ENCODE assay signal across 9 cellular contexts in genomic region chr22:17772249-17772962, GRCh38. TPM values are rescaled to one million over a fixed set of nuclear protein-coding genes. Genes with fewer than 3 reads are reported as not detected.
A peak's percentile ranks its signal among the peaks of the same experiment; 100 is the strongest.
DNase-seq lines count a peak whose midpoint lies in the region; ATAC-seq and TF ChIP-seq lines count a peak whose summit lies in the region.
"Had no signal": no experiment of that assay in that cellular context is flagged by ENCODE, and none has a peak within 500 bp of the region (broad histone marks: within the 10 kb centered on the region; RNA-seq: fewer than 3 reads in every experiment).

No MANE protein-coding gene starts in this region.

- H3K79me2 ChIP-seq in DOHH2 (ENCODE audit: control insufficient read depth, low read length) = peaks cover 63% of the 10 kb centered on the region
- H3K79me2 ChIP-seq in mammary epithelial cell (ENCODE audit: insufficient read depth, low read length) = peaks cover 36% of the 10 kb centered on the region

- H3F3A ChIP-seq in DOHH2 (ENCODE audit: control insufficient read depth, insufficient read depth) = peaks cover 11% of the 10 kb centered on the region

- in situ Hi-C loops in mammary epithelial cell (cut with MboI; ENCODE audit: low sequenced_read_pairs in 2 of 2) = no loop called here

- H3K36me3 ChIP-seq in DOHH2 (ENCODE audit: control insufficient read depth, low read length) = peaks cover 8% of the 10 kb centered on the region; the same call in 1 of the 2 replicates
- peaks cover 36% of the 10 kb centered on the region for H3K36me3 ChIP-seq in KOPT-K1 (ENCODE audit: insufficient read depth, low read length)
- no peaks in the 10 kb centered on the region for H3K36me3 ChIP-seq in mammary epithelial cell (ENCODE audit: insufficient read depth, low read length)

- DNase-seq in mammary epithelial cell (no peak), nephron progenitor cell (peak; percentile 30), LoVo (ENCODE audit: low spot score) (no peak), NCI-H526 (lab: John Stamatoyannopoulos, UW) (no peak), 8988T (no peak)
- DNase-seq: testis had no signal

- intact Hi-C loops in mammary epithelial cell (cut with micrococcal nuclease) = no loop called here

- H3K27ac ChIP-seq in DOHH2 (ENCODE audit: low read depth, low read length) (no peak overlapping the region), KOPT-K1 (ENCODE audit: low read depth, low read length, poor library complexity, severe bottlenecking) (peak overlapping the region; percentile 100), mammary epithelial cell (ENCODE audit: insufficient read depth, low read depth, low read length) (no peak overlapping the region)
- H3K27ac ChIP-seq: testis had no signal

- TF ChIP-seq CTCF in DOHH2 (IDR thresholded peaks at IDR 0.05; ENCODE audit: low read depth, low read length, poor library complexity, severe bottlenecking) (no peak), mammary epithelial cell (conservative IDR thresholded peaks at IDR 0.05 in 1 of 2, IDR thresholded peaks at IDR 0.05 in 1 of 2; ENCODE audit: extremely low read depth in 1 of 2, insufficient read depth in 1 of 2, low read depth in 1 of 2, low read length in 2 of 2) (no peak), nephron progenitor cell (IDR thresholded peaks at IDR 0.05) (no peak)

- ATAC-seq in GM21515 (IDR thresholded peaks at IDR 0.05; ENCODE audit: unreplicated experiment) = no peak

- H3K9me3 Mint-ChIP-seq in nephron progenitor cell = no peaks in the 10 kb centered on the region

- H3K9me3 ChIP-seq in DOHH2 (ENCODE audit: control insufficient read depth, insufficient read depth, low read length) (no peaks in the 10 kb centered on the region), KOPT-K1 (ENCODE audit: insufficient read depth, low read length, poor library complexity, severe bottlenecking) (no peaks in the 10 kb centered on the region), mammary epithelial cell (replicated peaks; ENCODE audit: insufficient read depth, low read length) (no peaks in the 10 kb centered on the region)
- H3K9me3 ChIP-seq: testis had no signal

- WGBS in mammary epithelial cell (ENCODE audit: low coverage, missing lambda C conversion rate) = 98% methylated on average over 11 of the region's 21 CpGs

- peak overlapping the region; percentile 81 for H3K4me3 Mint-ChIP-seq in nephron progenitor cell

- peaks cover 61% of the 10 kb centered on the region for H3K4me1 Mint-ChIP-seq in nephron progenitor cell

- no TSS peak for BruUV-seq in mammary epithelial cell (replicated peaks; lab: Mats Ljungman, UMichigan)

- H3K27me3 Mint-ChIP-seq in nephron progenitor cell (ENCODE audit: low read depth, poor library complexity) = no peaks in the 10 kb centered on the region

- H3K4me3 ChIP-seq in DOHH2 (ENCODE audit: low read length) (peak overlapping the region; percentile 72), mammary epithelial cell (replicated peaks in 1 of 3; ENCODE audit: insufficient read depth in 1 of 3, low read depth in 2 of 3, low read length in 3 of 3) (no peak overlapping the region)

- CTCF ChIA-PET in mammary epithelial cell (lab: Charles Lee; ENCODE audit: low non-redundant PET) = no interaction called here

- no peaks in the 10 kb centered on the region for H3K36me3 Mint-ChIP-seq in nephron progenitor cell (ENCODE audit: low read depth)

- peaks cover 52% of the 10 kb centered on the region for H3K4me1 ChIP-seq in DOHH2 (ENCODE audit: control insufficient read depth, low read length)
- H3K4me1 ChIP-seq in mammary epithelial cell (ENCODE audit: insufficient read depth, low read length) = peaks cover 13% of the 10 kb centered on the region

- H4K20me1 ChIP-seq in DOHH2 (ENCODE audit: control insufficient read depth, insufficient read depth, low read depth, low read length) = peaks cover 13% of the 10 kb centered on the region
- H4K20me1 ChIP-seq in mammary epithelial cell (ENCODE audit: insufficient read depth, low read length) = no peaks in the 10 kb centered on the region

- H3K27ac Mint-ChIP-seq in nephron progenitor cell = peak overlapping the region; percentile 79

- H3K4me2 ChIP-seq in DOHH2 (ENCODE audit: low read length) (peak overlapping the region; percentile 95), mammary epithelial cell (ENCODE audit: insufficient read depth, low read depth, low read length) (peak overlapping the region; percentile 93)

- no peak overlapping the region for H2AFZ ChIP-seq in mammary epithelial cell (ENCODE audit: low read depth, low read length)

- H3K9ac ChIP-seq in mammary epithelial cell (ENCODE audit: insufficient read depth, low read length) = no peak overlapping the region

- no peaks in the 10 kb centered on the region for H3K27me3 ChIP-seq in DOHH2 (ENCODE audit: control insufficient read depth, low read length)
- no peaks in the 10 kb centered on the region for H3K27me3 ChIP-seq in mammary epithelial cell (ENCODE audit: insufficient read depth, low read length)
- H3K27me3 ChIP-seq: testis had no signal

- dilution Hi-C loops in mammary epithelial cell (cut with HindIII; ENCODE audit: low sequenced_read_pairs) = no loop called here

- no peaks in the 10 kb centered on the region for H3K9me2 ChIP-seq in DOHH2 (replicated peaks; ENCODE audit: control insufficient read depth, low read length)

RNA-seq across cellular contexts. Expression of gene BID, which starts 1.9 kb away (rescaled TPM):
- 10 to 100 TPM; 12.3 to 25.4 TPM for total RNA-seq in mammary epithelial cell
- polyA plus RNA-seq in mammary epithelial cell = 74.2 TPM
- polyA minus RNA-seq in mammary epithelial cell = 30.1 TPM
